ENCODE assay signal across 27 cellular contexts in the genomic region with DNA sequence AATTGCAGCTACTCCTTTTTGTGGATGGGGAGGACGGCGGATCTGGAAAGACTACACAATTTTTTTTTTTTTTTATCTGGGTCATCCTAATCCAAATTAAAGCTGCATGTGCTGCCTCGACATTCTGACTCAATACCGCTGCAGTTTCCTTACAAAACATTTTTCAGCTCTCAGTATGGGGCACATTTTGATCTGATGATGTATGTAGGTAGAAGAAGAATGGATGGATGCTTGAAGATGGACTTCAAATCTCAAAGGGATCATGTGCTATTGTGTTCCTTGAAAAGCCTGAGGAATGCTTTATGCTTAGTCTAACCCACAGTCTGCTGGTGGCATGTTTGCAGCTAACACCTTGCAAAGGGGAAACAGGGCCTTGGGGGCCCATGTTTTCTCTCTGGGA.
"Had no signal": no experiment of that assay in that cellular context is flagged by ENCODE, and none has a peak within 500 bp of the region (broad histone marks: within the 10 kb centered on the region; RNA-seq: fewer than 3 reads in every experiment).

No MANE protein-coding gene starts in this region.

- H3K4me3 ChIP-seq: dorsolateral prefrontal cortex, gastroesophageal sphincter, lung, mucosa of descending colon, smooth muscle cell, thyroid gland, vagina had no signal

- H3K4me1 ChIP-seq: gastroesophageal sphincter, vagina had no signal

- H2AFZ ChIP-seq: parathyroid adenoma had no signal

- DNase-seq: dorsolateral prefrontal cortex; effector CD4-positive, alpha-beta T cell; foreskin keratinocyte; hypothalamus; immature natural killer cell; islet precursor cell; kidney glomerular epithelial cell; left colon; mucosa of descending colon; naive B cell; stimulated activated CD4-positive, alpha-beta T cell treated with anti-CD3 and anti-CD28 coated beads, Interleukin-12 subunit alpha, Interleukin-12 subunit beta, amount 100 ng/mL, for 4 hours; stimulated activated CD4-positive, alpha-beta T cell treated with anti-CD3 and anti-CD28 coated beads, Interleukin-1b, Interleukin-23, amount 100 ng/mL, for 48 hours; stimulated activated CD4-positive, alpha-beta T cell treated with anti-CD3 and anti-CD28 coated beads, Interleukin-4, amount 100 ng/mL, for 1 hour; stimulated activated CD8-positive, alpha-beta memory T cell treated with anti-CD3 and anti-CD28 coated beads, Interleukin-4, amount 100 ng/mL, for 48 hours; stimulated activated naive CD4-positive, alpha-beta T cell; stimulated activated naive CD8-positive, alpha-beta T cell treated with anti-CD3 and anti-CD28 coated beads, Interleukin-15, amount 100 ng/mL, for 72 hours; thyroid gland; trophoblast cell had no signal

- ATAC-seq: esophagus mucosa; foreskin keratinocyte; gastroesophageal sphincter; left colon; mucosa of descending colon; natural killer cell treated with Interleukin-12 subunit alpha and Interleukin-12 subunit beta and Interleukin-15 and Interleukin-18, amount 100 ng/mL, for 72 hours; sciatic nerve; stimulated activated naive CD8-positive, alpha-beta T cell treated with anti-CD3 and anti-CD28 coated beads, Interleukin-15, amount 100 ng/mL, for 72 hours had no signal

- H3K27me3 ChIP-seq: dorsolateral prefrontal cortex, foreskin keratinocyte, gastroesophageal sphincter, thyroid gland, vagina had no signal

- H3K79me2 ChIP-seq: parathyroid adenoma had no signal

- H3K9me3 ChIP-seq: gastroesophageal sphincter, mucosa of descending colon, thyroid gland, vagina had no signal

- H3K27ac ChIP-seq: epithelial cell of prostate, foreskin keratinocyte, parathyroid adenoma, thyroid gland, vagina had no signal

- H3K36me3 ChIP-seq: thyroid gland, vagina had no signal

- H3K9ac ChIP-seq: parathyroid adenoma had no signal

- H3K4me2 ChIP-seq: smooth muscle cell had no signal
